Comparison of ENCODE assay signal across 8 cellular contexts in genomic region chr7:29345590-29345989, GRCh38.
DNase-seq lines count a peak whose midpoint lies in the region; ATAC-seq lines count a peak whose summit lies in the region.

No MANE protein-coding gene starts in this region.

- ATAC-seq in HG03139 (IDR thresholded peaks at IDR 0.05; ENCODE audit: unreplicated experiment), result no peak

- no peak overlapping the region for H2BK5ac ChIP-seq in mesenchymal stem cell (ENCODE audit: low read depth, low read length, poor library complexity, severe bottlenecking)

- H3K4ac ChIP-seq in mesenchymal stem cell (ENCODE audit: low read depth in 1 of 2, low read length in 2 of 2), result no peak overlapping the region

- no peak overlapping the region for H3K4me3 ChIP-seq in mesenchymal stem cell (ENCODE audit: insufficient read depth in 1 of 2, low read depth in 1 of 2, low read length in 2 of 2)

- CTCF ChIA-PET in activated CD4-positive, alpha-beta T cell treated with anti-CD3 and anti-CD28 coated beads, Interleukin-2, amount 10 ng/mL, durations not matched to agents 7 days and 5 days (lab: Charles Lee), result no interaction called here

- H4K8ac ChIP-seq in mesenchymal stem cell (ENCODE audit: low read length), result no peak overlapping the region

- no peaks in the 10 kb centered on the region for H3K4me1 Mint-ChIP-seq in activated CD4-positive, alpha-beta T cell treated with anti-CD3 and anti-CD28 coated beads, Interleukin-2, amount 10 ng/mL, durations not matched to agents 7 days and 5 days

- H3K18ac ChIP-seq in mesenchymal stem cell (ENCODE audit: low read depth in 1 of 2, low read length in 2 of 2), result no peak overlapping the region

- no peak overlapping the region for H2AK5ac ChIP-seq in mesenchymal stem cell (ENCODE audit: low read length, severe bottlenecking)

- no peak overlapping the region for H3K4me3 Mint-ChIP-seq in activated CD4-positive, alpha-beta T cell treated with anti-CD3 and anti-CD28 coated beads, Interleukin-2, amount 10 ng/mL, durations not matched to agents 7 days and 5 days

- no peaks in the 10 kb centered on the region for H3K4me1 ChIP-seq in mesenchymal stem cell (ENCODE audit: control insufficient read depth, insufficient read depth, low read depth, low read length)

- H3K36me3 Mint-ChIP-seq in activated CD4-positive, alpha-beta T cell treated with anti-CD3 and anti-CD28 coated beads, Interleukin-2, amount 10 ng/mL, durations not matched to agents 7 days and 5 days (ENCODE audit: low read depth), result no peaks in the 10 kb centered on the region

- no peaks in the 10 kb centered on the region for H3K79me1 ChIP-seq in mesenchymal stem cell (replicated peaks; ENCODE audit: low read length, poor library complexity, severe bottlenecking)

- no peak overlapping the region for H4K91ac ChIP-seq in mesenchymal stem cell (ENCODE audit: low read length)

- DNase-seq in activated CD4-positive, alpha-beta T cell treated with anti-CD3 and anti-CD28 coated beads, Interleukin-2, amount 10 ng/mL, durations not matched to agents 7 days and 5 days, result peak; percentile 19
- DNase-seq in activated CD4-positive, alpha-beta T cell treated with anti-CD3 and anti-CD28 coated beads, Interleukin-2, amount 50 U/mL, for 4 hours, result no peak
- peak; percentile 32 for DNase-seq in NCI-H510A (lab: John Stamatoyannopoulos, UW)
- peak in 45 of 61 donors; percentile 2 to 66 (median 33) for DNase-seq in caudate nucleus (lab: John Stamatoyannopoulos, UW)
- peak; percentile 28 for DNase-seq in mesenchymal stem cell
- no peak for DNase-seq in NCI-H128 (lab: John Stamatoyannopoulos, UW; ENCODE audit: unreplicated experiment)
- DNase-seq in GOT3 (lab: John Stamatoyannopoulos, UW), result no peak

- no peak overlapping the region for H2BK120ac ChIP-seq in mesenchymal stem cell (ENCODE audit: low read depth, low read length)

- peaks cover 17 to 33% of the 10 kb centered on the region in 2 experiments for H3K27me3 ChIP-seq in mesenchymal stem cell (ENCODE audit: control insufficient read depth in 1 of 2, insufficient read depth in 1 of 2, low read length in 2 of 2)

- H3K36me3 ChIP-seq in mesenchymal stem cell (ENCODE audit: control insufficient read depth in 1 of 2, insufficient read depth in 2 of 2, low read depth in 1 of 2, low read length in 2 of 2), result no peaks in the 10 kb centered on the region

- no peak overlapping the region for H3K23ac ChIP-seq in mesenchymal stem cell (ENCODE audit: low read length in 2 of 2)

- H2BK15ac ChIP-seq in mesenchymal stem cell (ENCODE audit: low read depth, poor library complexity, severe bottlenecking), result no peak overlapping the region

- POLR2A ChIA-PET in activated CD4-positive, alpha-beta T cell treated with anti-CD3 and anti-CD28 coated beads, Interleukin-2, amount 10 ng/mL, durations not matched to agents 7 days and 5 days (lab: Charles Lee), result no interaction called here

- no peak overlapping the region for H3K9ac ChIP-seq in mesenchymal stem cell (ENCODE audit: low read length)

- H3K27me3 Mint-ChIP-seq in activated CD4-positive, alpha-beta T cell treated with anti-CD3 and anti-CD28 coated beads, Interleukin-2, amount 10 ng/mL, durations not matched to agents 7 days and 5 days, result peaks cover 5% of the 10 kb centered on the region

- no peaks in the 10 kb centered on the region for H3K9me3 ChIP-seq in mesenchymal stem cell (ENCODE audit: control insufficient read depth, low read length)

- H3K27ac Mint-ChIP-seq in activated CD4-positive, alpha-beta T cell treated with anti-CD3 and anti-CD28 coated beads, Interleukin-2, amount 10 ng/mL, durations not matched to agents 7 days and 5 days, result no peak overlapping the region

- no peaks in the 10 kb centered on the region for H3K9me3 Mint-ChIP-seq in activated CD4-positive, alpha-beta T cell treated with anti-CD3 and anti-CD28 coated beads, Interleukin-2, amount 10 ng/mL, durations not matched to agents 7 days and 5 days

- no peak overlapping the region for H3K14ac ChIP-seq in mesenchymal stem cell (ENCODE audit: low read length in 2 of 2)

- H3K4me2 ChIP-seq in mesenchymal stem cell (ENCODE audit: low read length, poor library complexity, severe bottlenecking), result no peak overlapping the region

- WGBS in mesenchymal stem cell, result 71% methylated on average over 9 of the region's 9 CpGs

- H2BK12ac ChIP-seq in mesenchymal stem cell (ENCODE audit: low read length in 2 of 2), result no peak overlapping the region

- no peak overlapping the region for H2AFZ ChIP-seq in mesenchymal stem cell (ENCODE audit: low read depth, low read length)

- H3K27ac ChIP-seq in caudate nucleus (ENCODE audit: low read depth, low read length) (no peak overlapping the region), mesenchymal stem cell (ENCODE audit: low read length, poor library complexity, severe bottlenecking) (no peak overlapping the region)

Comparison
In these comparisons a context has a peak if more than half of its experiments do, and no peak if none do; other contexts are left out.
1. DNase-seq: peak in activated CD4-positive, alpha-beta T cell treated with anti-CD3 and anti-CD28 coated beads, Interleukin-2, amount 10 ng/mL, durations not matched to agents 7 days and 5 days (single experiment), NCI-H510A (single experiment), caudate nucleus (45 of 61) and mesenchymal stem cell (single experiment); none in activated CD4-positive, alpha-beta T cell treated with anti-CD3 and anti-CD28 coated beads, Interleukin-2, amount 50 U/mL, for 4 hours (0 of 2), NCI-H128 (single experiment) and GOT3 (single experiment).